ENCODE assay signal across 11 cellular contexts in the genomic region with DNA sequence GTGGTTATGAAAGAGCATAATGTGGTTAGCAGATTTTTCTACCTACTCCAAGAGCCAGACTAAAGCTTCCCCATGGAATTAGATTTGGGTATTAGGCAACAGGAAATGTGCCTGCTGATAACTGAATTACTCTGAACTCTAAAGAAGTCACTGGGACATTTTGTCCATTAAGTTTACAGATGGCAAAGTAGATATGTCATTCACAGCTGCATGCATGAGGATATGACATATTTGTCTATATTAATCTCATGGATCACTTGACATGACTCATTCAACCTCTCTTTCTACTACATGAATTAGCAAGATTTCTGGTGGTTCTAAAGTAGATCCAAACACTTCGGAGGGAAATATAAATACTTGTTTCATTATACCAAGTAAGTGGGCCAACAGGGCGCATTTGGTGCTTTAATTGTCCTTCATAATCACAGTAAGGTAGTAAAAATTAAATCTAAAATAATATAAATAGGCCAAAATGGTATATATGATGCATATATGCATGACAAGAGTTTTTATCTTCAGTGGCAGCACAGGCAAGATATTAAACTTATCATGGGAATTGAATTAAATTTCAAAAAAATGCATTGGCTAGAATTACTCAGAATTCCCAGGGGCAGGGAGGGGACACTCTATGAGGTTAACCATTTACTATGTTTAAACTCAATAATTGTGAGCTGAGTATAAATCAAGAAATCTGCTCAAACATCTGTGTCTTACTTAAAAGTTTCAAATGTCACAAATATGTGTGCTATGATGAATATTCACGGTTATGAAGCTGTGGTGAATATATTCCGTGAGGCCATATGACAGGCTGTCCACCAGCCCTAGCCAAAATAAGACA.
A peak's percentile ranks its signal among the peaks of the same experiment; 100 is the strongest.
DNase-seq lines count a peak whose midpoint lies in the region; ATAC-seq and TF ChIP-seq lines count a peak whose summit lies in the region.
"Had no signal": no experiment of that assay in that cellular context is flagged by ENCODE, and none has a peak within 500 bp of the region (broad histone marks: within the 10 kb centered on the region; RNA-seq: fewer than 3 reads in every experiment).

No MANE protein-coding gene starts in this region.

- no peaks in the 10 kb centered on the region for H3K9me3 Mint-ChIP-seq in CD8-positive, alpha-beta memory T cell
- H3K9me3 Mint-ChIP-seq: activated naive CD4-positive, alpha-beta T cell treated with anti-CD3 and anti-CD28 coated beads, Interleukin-2, amount 50 U/mL, for 24 hours had no signal

- H3K27me3 ChIP-seq in thyroid gland, result no peaks in the 10 kb centered on the region
- no peaks in the 10 kb centered on the region for H3K27me3 ChIP-seq in CD8-positive, alpha-beta memory T cell (ENCODE audit: insufficient read depth, low read length, poor library complexity, severe bottlenecking)
- H3K27me3 ChIP-seq: transverse colon had no signal

- no peak overlapping the region for H3K4me3 Mint-ChIP-seq in CD8-positive, alpha-beta memory T cell
- H3K4me3 Mint-ChIP-seq: activated naive CD4-positive, alpha-beta T cell treated with anti-CD3 and anti-CD28 coated beads, Interleukin-2, amount 50 U/mL, for 24 hours had no signal

- ATAC-seq in omental fat pad (ENCODE audit: low FRiP score), result peak; percentile 68

- H3K4me1 ChIP-seq in thyroid gland, result no peaks in the 10 kb centered on the region
- H3K4me1 ChIP-seq in CD8-positive, alpha-beta memory T cell (ENCODE audit: insufficient read depth, low read length), result no peaks in the 10 kb centered on the region
- H3K4me1 ChIP-seq: transverse colon had no signal

- peaks cover 8 to 17% of the 10 kb centered on the region in 2 donors for H3K27me3 Mint-ChIP-seq in CD8-positive, alpha-beta memory T cell

- no peak for TF ChIP-seq CTCF in omental fat pad (IDR thresholded peaks at IDR 0.05)
- TF ChIP-seq CTCF in thyroid gland (IDR thresholded peaks at IDR 0.05), result no peak

- CTCF ChIA-PET in CD8-positive, alpha-beta memory T cell (lab: Charles Lee), result no interaction called here

- POLR2A ChIA-PET in CD8-positive, alpha-beta memory T cell (lab: Charles Lee), result no interaction called here

- 90 to 92% methylated on average over 4 of the region's 4 CpGs for WGBS in thyroid gland, 2 donors

- H3K36me3 Mint-ChIP-seq in CD8-positive, alpha-beta memory T cell, result no peaks in the 10 kb centered on the region
- H3K36me3 Mint-ChIP-seq: activated naive CD4-positive, alpha-beta T cell treated with anti-CD3 and anti-CD28 coated beads, Interleukin-2, amount 50 U/mL, for 24 hours had no signal

- no peaks in the 10 kb centered on the region for H3K9me3 ChIP-seq in thyroid gland
- H3K9me3 ChIP-seq in CD8-positive, alpha-beta memory T cell (ENCODE audit: low read length), result no peaks in the 10 kb centered on the region
- H3K9me3 ChIP-seq: transverse colon had no signal

- H3K4me3 ChIP-seq in thyroid gland (replicated peaks in 1 of 3), result no peak overlapping the region
- no peak overlapping the region for H3K4me3 ChIP-seq in CD8-positive, alpha-beta memory T cell (ENCODE audit: low read length)
- H3K4me3 ChIP-seq: transverse colon had no signal

- TF ChIP-seq POLR2A in thyroid gland (IDR thresholded peaks at IDR 0.05), result no peak

- no peaks in the 10 kb centered on the region for H3K4me1 Mint-ChIP-seq in CD8-positive, alpha-beta memory T cell
- H3K4me1 Mint-ChIP-seq: activated naive CD4-positive, alpha-beta T cell treated with anti-CD3 and anti-CD28 coated beads, Interleukin-2, amount 50 U/mL, for 24 hours had no signal

- H3K36me3 ChIP-seq in thyroid gland, result no peaks in the 10 kb centered on the region
- H3K36me3 ChIP-seq in CD8-positive, alpha-beta memory T cell (ENCODE audit: insufficient read depth, low read length), result no peaks in the 10 kb centered on the region
- H3K36me3 ChIP-seq: transverse colon had no signal

- no peak overlapping the region for H3K27ac ChIP-seq in thyroid gland
- H3K27ac ChIP-seq in CD8-positive, alpha-beta memory T cell (ENCODE audit: low read depth, low read length), result no peak overlapping the region
- H3K27ac ChIP-seq: transverse colon had no signal

- intact Hi-C loops in thyroid gland (cut with DNase I), result no loop called here

- no peak overlapping the region for H3K27ac Mint-ChIP-seq in CD8-positive, alpha-beta memory T cell
- H3K27ac Mint-ChIP-seq: activated naive CD4-positive, alpha-beta T cell treated with anti-CD3 and anti-CD28 coated beads, Interleukin-2, amount 50 U/mL, for 24 hours had no signal

- peak; percentile 78 for DNase-seq in DMS53 treated with DMSO at 0.1 percent for 48 hours (lab: John Stamatoyannopoulos, UW; ENCODE audit: unreplicated experiment)
- peak; percentile 34 for DNase-seq in OCI-M2 (lab: John Stamatoyannopoulos, UW; ENCODE audit: unreplicated experiment)
- DNase-seq in epidermal melanocyte (ENCODE audit: insufficient read length, low spot score), result peak; percentile 16
- no peak for DNase-seq in omental fat pad (ENCODE audit: low spot score)
- DNase-seq in stimulated activated CD4-positive, alpha-beta T cell treated with anti-CD3 and anti-CD28 coated beads, Interleukin-15, amount 100 ng/mL, for 24 hours, result no peak
- no peak for DNase-seq in thyroid gland
- DNase-seq in CD8-positive, alpha-beta memory T cell, result no peak
- no peak for DNase-seq in activated naive CD4-positive, alpha-beta T cell (lab: John Stamatoyannopoulos, UW)
- DNase-seq: NK-92 treated with Interleukin-12 subunit alpha and Interleukin-12 subunit beta, amount 100 ng/mL, for 24 hours; transverse colon had no signal

Comparison
In these comparisons a context has a peak if more than half of its experiments do, and no peak if none do; other contexts are left out.
1. DNase-seq: peak in DMS53 treated with DMSO at 0.1 percent for 48 hours (single experiment), OCI-M2 (single experiment) and epidermal melanocyte (single experiment); none in omental fat pad (single experiment), stimulated activated CD4-positive, alpha-beta T cell treated with anti-CD3 and anti-CD28 coated beads, Interleukin-15, amount 100 ng/mL, for 24 hours (single experiment), thyroid gland (0 of 2), CD8-positive, alpha-beta memory T cell (0 of 5) and activated naive CD4-positive, alpha-beta T cell (0 of 4).